ENCODE assay signal across 1 cellular context in the genomic region with DNA sequence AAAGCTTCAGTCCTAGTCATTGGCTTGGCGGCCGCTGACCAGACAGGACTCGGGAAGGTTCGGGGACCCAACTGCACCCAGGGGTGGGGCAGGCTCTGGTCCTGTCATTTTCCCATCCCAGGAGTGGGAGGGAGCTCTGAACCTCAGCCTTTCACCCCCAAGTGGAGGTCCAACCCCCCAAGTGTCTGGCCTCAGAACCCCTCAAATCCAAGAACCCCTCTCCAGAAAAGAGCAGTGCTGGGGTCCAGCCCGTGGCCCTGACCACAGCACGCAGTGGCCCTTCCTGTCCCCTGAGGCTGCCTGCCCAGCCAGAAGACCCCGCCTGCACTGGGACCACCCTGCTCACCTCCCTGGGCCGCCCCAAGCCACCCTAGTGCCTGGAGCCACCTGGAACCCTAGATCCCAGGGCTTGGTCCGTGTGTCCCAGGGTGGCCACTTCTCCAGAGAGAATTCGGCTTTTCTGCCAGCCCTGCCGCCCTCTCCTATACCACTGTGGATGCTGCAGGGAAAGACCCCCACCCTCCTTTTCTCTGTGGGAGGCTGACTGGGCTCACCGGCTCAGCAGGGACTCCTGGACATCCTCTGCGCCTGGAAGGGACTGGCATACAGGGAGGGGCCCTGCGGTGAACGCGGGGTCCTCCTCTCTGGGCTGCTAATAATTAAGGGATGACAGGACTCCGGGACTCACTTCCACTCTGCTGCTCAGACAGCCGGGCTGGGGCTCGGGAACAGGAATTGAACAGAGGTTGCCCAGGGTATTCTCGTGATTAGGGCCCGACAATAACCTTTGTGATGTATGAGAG.
TF ChIP-seq lines count a peak whose summit lies in the region.

No MANE protein-coding gene starts in this region.

TF ChIP-seq in H1, 55 proteins besides CTCF, POLR2A, EP300 and RAD21:
- TF ChIP-seq KDM1A (IDR thresholded peaks at IDR 0.05; ENCODE audit: borderline replicate concordance, low read length) = no peak
- TF ChIP-seq RBBP5 (IDR thresholded peaks at IDR 0.05; ENCODE audit: borderline replicate concordance, low read depth, low read length) = no peak
- no peak for TF ChIP-seq RNF2 (IDR thresholded peaks at IDR 0.05; ENCODE audit: borderline replicate concordance, low read depth, low read length, missing control alignments, poor library complexity, severe bottlenecking)
- TF ChIP-seq, protein P1, sequence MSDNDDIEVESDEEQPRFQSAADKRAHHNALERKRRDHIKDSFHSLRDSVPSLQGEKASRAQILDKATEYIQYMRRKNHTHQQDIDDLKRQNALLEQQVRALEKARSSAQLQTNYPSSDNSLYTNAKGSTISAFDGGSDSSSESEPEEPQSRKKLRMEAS (IDR thresholded peaks at IDR 0.05) = no peak
- TF ChIP-seq JUND (IDR thresholded peaks at IDR 0.05; ENCODE audit: low read length) = no peak
TF ChIP-seq in H1: peak in this region for 0.
